16 cellular contexts compared by ENCODE assay signal in genomic region chr21:44895859-44896258, GRCh38. TPM values are rescaled to one million over a fixed set of nuclear protein-coding genes. Genes with fewer than 3 reads are reported as not detected.
DNase-seq lines count a peak whose midpoint lies in the region; ATAC-seq, FAIRE-seq and TF ChIP-seq lines count a peak whose summit lies in the region.
"Had no signal": no experiment of that assay in that cellular context is flagged by ENCODE, and none has a peak within 500 bp of the region (broad histone marks: within the 10 kb centered on the region; RNA-seq: fewer than 3 reads in every experiment).

No MANE protein-coding gene starts in this region.

- no peaks in the 10 kb centered on the region for H3K9me3 Mint-ChIP-seq in activated T-helper 1 cell treated with anti-CD3 and anti-CD28 coated beads, Interleukin-12 subunit alpha, Interleukin-12 subunit beta, Interleukin-2, Interleukin-4 antibody, amounts not matched to agents 30 ng/mL and 10 ng/mL and 1 ng/mL, durations not matched to agents 14 hours and 24 hours and 36 hours
- H3K9me3 Mint-ChIP-seq: CD8-positive, alpha-beta memory T cell; HFFc6 had no signal

- H3K4me1 ChIP-seq in left ventricle myocardium inferior: no peaks in the 10 kb centered on the region
- H3K4me1 ChIP-seq in HepG2 (ENCODE audit: insufficient read depth, low read length): peaks cover 57% of the 10 kb centered on the region
- H3K4me1 ChIP-seq in body of pancreas: no peaks in the 10 kb centered on the region

- TF ChIP-seq CTCF in left ventricle myocardium inferior (IDR thresholded peaks at IDR 0.05; ENCODE audit: borderline replicate concordance) (no peak), HepG2 (CRISPR knock-in tag; IDR thresholded peaks at IDR 0.05) (no peak), body of pancreas (IDR thresholded peaks at IDR 0.05) (no peak)

- H3K27ac Mint-ChIP-seq in activated T-helper 1 cell treated with anti-CD3 and anti-CD28 coated beads, Interleukin-12 subunit alpha, Interleukin-12 subunit beta, Interleukin-2, Interleukin-4 antibody, amounts not matched to agents 30 ng/mL and 10 ng/mL and 1 ng/mL, durations not matched to agents 14 hours and 24 hours and 36 hours: peak overlapping the region; percentile 52
- H3K27ac Mint-ChIP-seq: B cell, HFFc6 had no signal

- H3K9me3 ChIP-seq in left ventricle myocardium inferior (replicated peaks) (no peaks in the 10 kb centered on the region), HepG2 (ENCODE audit: low read length) (no peaks in the 10 kb centered on the region), body of pancreas (no peaks in the 10 kb centered on the region)

- H3K9ac ChIP-seq in HepG2 (ENCODE audit: insufficient read depth, low read depth, low read length): no peak overlapping the region

- no peak overlapping the region for H3K27ac ChIP-seq in left ventricle myocardium inferior (replicated peaks)
- no peak overlapping the region for H3K27ac ChIP-seq in HepG2 (ENCODE audit: extremely low read length, insufficient read depth, low read length)
- no peak overlapping the region for H3K27ac ChIP-seq in body of pancreas

- H3K27me3 ChIP-seq in left ventricle myocardium inferior (ENCODE audit: low read depth) (peaks cover 48% of the 10 kb centered on the region), HepG2 (ENCODE audit: control insufficient read depth in 1 of 2, insufficient read depth in 2 of 2, low read length in 2 of 2) (peaks cover 3 to 7% of the 10 kb centered on the region in 2 experiments; a peak in 2 of 5 replicates), body of pancreas (no peaks in the 10 kb centered on the region)

- H3K4me1 Mint-ChIP-seq in activated T-helper 1 cell treated with anti-CD3 and anti-CD28 coated beads, Interleukin-12 subunit alpha, Interleukin-12 subunit beta, Interleukin-2, Interleukin-4 antibody, amounts not matched to agents 30 ng/mL and 10 ng/mL and 1 ng/mL, durations not matched to agents 14 hours and 24 hours and 36 hours (ENCODE audit: low read depth): peaks cover 7% of the 10 kb centered on the region

- no peak overlapping the region for H3K4me2 ChIP-seq in HepG2 (ENCODE audit: low read depth, low read length)

- no peak for FAIRE-seq in HepG2 (lab: Jason Lieb, UNC)

- 79% methylated on average over 7 of the region's 11 CpGs for WGBS in HepG2 (ENCODE audit: low lambda C conversion rate)
- WGBS in body of pancreas, 2 donors: 72 to 77% methylated on average over 10 to 11 of the region's 11 CpGs

- H2AFZ ChIP-seq in HepG2 (ENCODE audit: low read length): no peak overlapping the region

- DNase-seq in left ventricle myocardium inferior (peak; percentile 9), cardiac septum (ENCODE audit: low spot score) (no peak), HepG2 (ENCODE audit: low spot score) (no peak), body of pancreas (no peak), globus pallidus (ENCODE audit: low spot score) (no peak)
- DNase-seq in activated T-helper 1 cell treated with anti-CD3 and anti-CD28 coated beads, Interleukin-12 subunit alpha, Interleukin-12 subunit beta, Interleukin-2, Interleukin-4 antibody, amounts not matched to agents 30 ng/mL and 10 ng/mL and 1 ng/mL, durations not matched to agents 14 hours and 24 hours and 36 hours (ENCODE audit: low spot score): no peak
- DNase-seq: DND-41, GDM1, GOT3, HFFc6, MM.1S, NCI-H1105 treated with DMSO at 0.1 percent for 48 hours, NCI-H2029 treated with DMSO at 0.1 percent for 48 hours had no signal

- no TSS peak for BruUV-seq in HepG2 (replicated peaks; lab: Mats Ljungman, UMichigan)

- TF ChIP-seq RAD21 in HepG2 (CRISPR knock-in tag; IDR thresholded peaks at IDR 0.05): no peak

- no peaks in the 10 kb centered on the region for H4K20me1 ChIP-seq in HepG2 (ENCODE audit: insufficient read depth, low read length)

- H3K36me3 ChIP-seq in left ventricle myocardium inferior (no peaks in the 10 kb centered on the region), HepG2 (replicated peaks in 1 of 2; ENCODE audit: control insufficient read depth in 1 of 2, insufficient read depth in 2 of 2, low read length in 2 of 2) (no peaks in the 10 kb centered on the region), body of pancreas (replicated peaks in 1 of 2; ENCODE audit: insufficient read depth in 1 of 2, low read depth in 2 of 2) (no peaks in the 10 kb centered on the region)

- intact Hi-C loops in left ventricle myocardium inferior (cut with micrococcal nuclease): no loop called here
- intact Hi-C loops in cardiac septum (cut with DNase I): no loop called here
- intact Hi-C loops in activated T-helper 1 cell treated with anti-CD3 and anti-CD28 coated beads, Interleukin-12 subunit alpha, Interleukin-12 subunit beta, Interleukin-2, Interleukin-4 antibody, amounts not matched to agents 30 ng/mL and 10 ng/mL and 1 ng/mL, durations not matched to agents 14 hours and 24 hours and 36 hours (cut with micrococcal nuclease): no loop called here
- intact Hi-C loops in HepG2 (cut with micrococcal nuclease; ENCODE audit: unreplicated experiment): no loop called here
- intact Hi-C loops in body of pancreas (cut with DNase I): no loop called here

- CTCF ChIA-PET in HepG2 (lab: Yijun Ruan, JAX; ENCODE audit: low intra/inter-chr PET ratio, low total read pairs): no interaction called here

- no peaks in the 10 kb centered on the region for H3K79me2 ChIP-seq in HepG2 (ENCODE audit: insufficient read depth, low read length)

- TF ChIP-seq EP300 in HepG2 (IDR thresholded peaks at IDR 0.05; ENCODE audit: low read depth in 2 of 2, low read length in 2 of 2): no peak
- no peak for TF ChIP-seq EP300 in HepG2 (CRISPR knock-in tag; IDR thresholded peaks at IDR 0.05; ENCODE audit: borderline replicate concordance)

- peaks cover 26% of the 10 kb centered on the region for H3K36me3 Mint-ChIP-seq in activated T-helper 1 cell treated with anti-CD3 and anti-CD28 coated beads, Interleukin-12 subunit alpha, Interleukin-12 subunit beta, Interleukin-2, Interleukin-4 antibody, amounts not matched to agents 30 ng/mL and 10 ng/mL and 1 ng/mL, durations not matched to agents 14 hours and 24 hours and 36 hours (ENCODE audit: low read depth)

- H3K27me3 Mint-ChIP-seq in activated T-helper 1 cell treated with anti-CD3 and anti-CD28 coated beads, Interleukin-12 subunit alpha, Interleukin-12 subunit beta, Interleukin-2, Interleukin-4 antibody, amounts not matched to agents 30 ng/mL and 10 ng/mL and 1 ng/mL, durations not matched to agents 14 hours and 24 hours and 36 hours (ENCODE audit: insufficient read depth): no peaks in the 10 kb centered on the region
- H3K27me3 Mint-ChIP-seq: B cell; CD8-positive, alpha-beta memory T cell had no signal

- ATAC-seq in HepG2 (no peak), HG03280 (IDR thresholded peaks at IDR 0.05; ENCODE audit: unreplicated experiment) (no peak), body of pancreas (no peak)

- POLR2A ChIA-PET in HepG2 (lab: Yijun Ruan, JAX): no interaction called here

- in situ Hi-C loops in HepG2 (cut with HindIII; ENCODE audit: extremely low pct_ligation_motif_present, low pct_unique_long_range_greater_than_20kb): no loop called here

- H3K4me3 ChIP-seq in left ventricle myocardium inferior: no peak overlapping the region
- H3K4me3 ChIP-seq in HepG2 (replicated peaks in 1 of 3; ENCODE audit: insufficient read depth in 1 of 3, low read depth in 2 of 3, low read length in 3 of 3): no peak overlapping the region
- H3K4me3 ChIP-seq in body of pancreas: no peak overlapping the region

- TF ChIP-seq POLR2A in HepG2 (IDR thresholded peaks at IDR 0.05; ENCODE audit: insufficient read depth in 1 of 2, low read depth in 2 of 2, low read length in 2 of 2): no peak
- TF ChIP-seq POLR2A in body of pancreas (IDR thresholded peaks at IDR 0.05): no peak

- H3K4me3 Mint-ChIP-seq in activated T-helper 1 cell treated with anti-CD3 and anti-CD28 coated beads, Interleukin-12 subunit alpha, Interleukin-12 subunit beta, Interleukin-2, Interleukin-4 antibody, amounts not matched to agents 30 ng/mL and 10 ng/mL and 1 ng/mL, durations not matched to agents 14 hours and 24 hours and 36 hours: no peak overlapping the region
- H3K4me3 Mint-ChIP-seq: B cell; CD8-positive, alpha-beta memory T cell; HFFc6 had no signal

RNA-seq across cellular contexts. Expression of gene PTTG1IP, which starts 22.4 kb away (rescaled TPM):
- total RNA-seq in left ventricle myocardium inferior (171 TPM), cardiac septum (194 TPM), HepG2 (2016; rRNA removed; fragmentation: Illumina TruSeq; extraction: Trizol) (89.4 and 161 TPM in 2 replicates), body of pancreas (100 to 1,000 TPM in 1 of 2 donors, 10 to 100 TPM in 1; 71.5 to 106 TPM)
- total RNA-seq in activated T-helper 1 cell treated with anti-CD3 and anti-CD28 coated beads, Interleukin-12 subunit alpha, Interleukin-12 subunit beta, Interleukin-2, Interleukin-4 antibody, amounts not matched to agents 30 ng/mL and 10 ng/mL and 1 ng/mL, durations not matched to agents 14 hours and 24 hours and 36 hours: 46.7 and 48.7 TPM in 2 replicates
- total RNA-seq in HepG2 (2016; cell fraction: cytosol; rRNA removed; fragmentation: Illumina TruSeq; extraction: Trizol; ENCODE audit: low read depth): 42.7 and 52.7 TPM in 2 replicates
- 93.0 and 159 TPM in 2 replicates for total RNA-seq in HepG2 (2016; cell fraction: insoluble cytoplasmic fraction; rRNA removed; fragmentation: Illumina TruSeq; extraction: Trizol)
- total RNA-seq in HepG2 (2016; cell fraction: membrane; rRNA removed; fragmentation: Illumina TruSeq; extraction: Trizol): 72.6 and 73.1 TPM in 2 replicates
- 137 and 161 TPM in 2 replicates for total RNA-seq in HepG2 (2016; cell fraction: nucleus; rRNA removed; fragmentation: Illumina TruSeq; extraction: Trizol)
- 700 and 734 TPM in 2 replicates for polyA plus RNA-seq in HepG2 (2011; rRNA removed)
- polyA plus RNA-seq in HepG2 (2011; cell fraction: cytosol; rRNA removed): 548 and 662 TPM in 2 replicates
- 529 and 555 TPM in 2 replicates for polyA plus RNA-seq in HepG2 (2011; cell fraction: nucleus; rRNA removed)
- polyA plus RNA-seq in HepG2 (2012): 435 and 453 TPM in 2 replicates
- 22.2 and 24.3 TPM in 2 replicates for polyA plus RNA-seq in HepG2 (2016; cell fraction: cytosol; fragmentation: Illumina TruSeq; extraction: Trizol; ENCODE audit: low read depth)
- polyA plus RNA-seq in HepG2 (2016; cell fraction: insoluble cytoplasmic fraction; fragmentation: Illumina TruSeq; extraction: Trizol; ENCODE audit: low read depth): 90.0 and 95.3 TPM in 2 replicates
- 47.9 and 49.9 TPM in 2 replicates for polyA plus RNA-seq in HepG2 (2016; cell fraction: membrane; fragmentation: Illumina TruSeq; extraction: Trizol; ENCODE audit: low read depth)
- polyA plus RNA-seq in HepG2 (2016; cell fraction: nucleus; fragmentation: Illumina TruSeq; extraction: Trizol; ENCODE audit: insufficient read depth, low read depth): 267 and 281 TPM in 2 replicates
- 110 and 581 TPM in 2 replicates for polyA minus RNA-seq in HepG2 (2011; rRNA and poly(A)+ RNA removed; ENCODE audit: low replicate concordance)
- 491 and 595 TPM in 2 replicates for polyA minus RNA-seq in HepG2 (2011; cell fraction: cytosol; rRNA and poly(A)+ RNA removed)
- polyA minus RNA-seq in HepG2 (2011; cell fraction: nucleus; rRNA and poly(A)+ RNA removed): 203 and 242 TPM in 2 replicates

RNA-seq across cellular contexts. Expression of gene ITGB2, which starts 24.8 kb away (rescaled TPM):
- 18.6 TPM for total RNA-seq in left ventricle myocardium inferior
- 11.5 TPM for total RNA-seq in cardiac septum
- 292 and 294 TPM in 2 replicates for total RNA-seq in activated T-helper 1 cell treated with anti-CD3 and anti-CD28 coated beads, Interleukin-12 subunit alpha, Interleukin-12 subunit beta, Interleukin-2, Interleukin-4 antibody, amounts not matched to agents 30 ng/mL and 10 ng/mL and 1 ng/mL, durations not matched to agents 14 hours and 24 hours and 36 hours
- total RNA-seq in HepG2 (2016; rRNA removed; fragmentation: Illumina TruSeq; extraction: Trizol): 1.6 and 4.2 TPM in 2 replicates
- total RNA-seq in HepG2 (2016; cell fraction: cytosol; rRNA removed; fragmentation: Illumina TruSeq; extraction: Trizol; ENCODE audit: low read depth): 0.71 and 0.91 TPM in 2 replicates
- 2.3 and 3.5 TPM in 2 replicates for total RNA-seq in HepG2 (2016; cell fraction: insoluble cytoplasmic fraction; rRNA removed; fragmentation: Illumina TruSeq; extraction: Trizol)
- total RNA-seq in HepG2 (2016; cell fraction: membrane; rRNA removed; fragmentation: Illumina TruSeq; extraction: Trizol): 1.2 and 1.9 TPM in 2 replicates
- 6.5 and 6.6 TPM in 2 replicates for total RNA-seq in HepG2 (2016; cell fraction: nucleus; rRNA removed; fragmentation: Illumina TruSeq; extraction: Trizol)
- 18.0 and 26.4 TPM in 2 replicates for polyA plus RNA-seq in HepG2 (2011; rRNA removed)
- polyA plus RNA-seq in HepG2 (2011; cell fraction: cytosol; rRNA removed): 22.3 and 25.2 TPM in 2 replicates
- polyA plus RNA-seq in HepG2 (2011; cell fraction: nucleus; rRNA removed): 63.6 and 64.3 TPM in 2 replicates
- 28.1 and 37.9 TPM in 2 replicates for polyA plus RNA-seq in HepG2 (2012)
- polyA plus RNA-seq in HepG2 (2016; cell fraction: cytosol; fragmentation: Illumina TruSeq; extraction: Trizol; ENCODE audit: low read depth): 0.53 and 1.0 TPM in 2 replicates
- 2.2 and 2.5 TPM in 2 replicates for polyA plus RNA-seq in HepG2 (2016; cell fraction: insoluble cytoplasmic fraction; fragmentation: Illumina TruSeq; extraction: Trizol; ENCODE audit: low read depth)
- polyA plus RNA-seq in HepG2 (2016; cell fraction: membrane; fragmentation: Illumina TruSeq; extraction: Trizol; ENCODE audit: low read depth): 1.3 and 1.5 TPM in 2 replicates
- polyA plus RNA-seq in HepG2 (2016; cell fraction: nucleus; fragmentation: Illumina TruSeq; extraction: Trizol; ENCODE audit: insufficient read depth, low read depth): 5.9 and 7.0 TPM in 2 replicates
- 1.4 and 26.8 TPM in 2 replicates for polyA minus RNA-seq in HepG2 (2011; rRNA and poly(A)+ RNA removed; ENCODE audit: low replicate concordance)
- 11.9 and 12.6 TPM in 2 replicates for polyA minus RNA-seq in HepG2 (2011; cell fraction: cytosol; rRNA and poly(A)+ RNA removed)
- polyA minus RNA-seq in HepG2 (2011; cell fraction: nucleus; rRNA and poly(A)+ RNA removed): 10.0 and 14.7 TPM in 2 replicates
- 10 to 100 TPM; 17.8 to 23.3 TPM for total RNA-seq in body of pancreas

RNA-seq across cellular contexts. Expression of gene SLX9, which starts 44.0 kb away (rescaled TPM):
- total RNA-seq in left ventricle myocardium inferior: 70.7 TPM
- 35.8 TPM for total RNA-seq in cardiac septum
- total RNA-seq in activated T-helper 1 cell treated with anti-CD3 and anti-CD28 coated beads, Interleukin-12 subunit alpha, Interleukin-12 subunit beta, Interleukin-2, Interleukin-4 antibody, amounts not matched to agents 30 ng/mL and 10 ng/mL and 1 ng/mL, durations not matched to agents 14 hours and 24 hours and 36 hours: 83.4 and 84.7 TPM in 2 replicates
- total RNA-seq in HepG2 (2016; rRNA removed; fragmentation: Illumina TruSeq; extraction: Trizol): 47.1 and 51.5 TPM in 2 replicates
- total RNA-seq in HepG2 (2016; cell fraction: cytosol; rRNA removed; fragmentation: Illumina TruSeq; extraction: Trizol; ENCODE audit: low read depth): 43.4 and 50.9 TPM in 2 replicates
- total RNA-seq in HepG2 (2016; cell fraction: insoluble cytoplasmic fraction; rRNA removed; fragmentation: Illumina TruSeq; extraction: Trizol): 51.9 and 55.4 TPM in 2 replicates
- total RNA-seq in HepG2 (2016; cell fraction: membrane; rRNA removed; fragmentation: Illumina TruSeq; extraction: Trizol): 31.2 and 37.8 TPM in 2 replicates
- total RNA-seq in HepG2 (2016; cell fraction: nucleus; rRNA removed; fragmentation: Illumina TruSeq; extraction: Trizol): 17.3 and 20.5 TPM in 2 replicates
- polyA plus RNA-seq in HepG2 (2011; rRNA removed): 21.0 and 22.6 TPM in 2 replicates
- polyA plus RNA-seq in HepG2 (2011; cell fraction: cytosol; rRNA removed): 32.4 and 47.0 TPM in 2 replicates
- 22.9 and 26.2 TPM in 2 replicates for polyA plus RNA-seq in HepG2 (2011; cell fraction: nucleus; rRNA removed)
- polyA plus RNA-seq in HepG2 (2012): 22.9 TPM in 2 replicates
- 43.3 and 45.1 TPM in 2 replicates for polyA plus RNA-seq in HepG2 (2016; cell fraction: cytosol; fragmentation: Illumina TruSeq; extraction: Trizol; ENCODE audit: low read depth)
- 53.9 and 57.5 TPM in 2 replicates for polyA plus RNA-seq in HepG2 (2016; cell fraction: insoluble cytoplasmic fraction; fragmentation: Illumina TruSeq; extraction: Trizol; ENCODE audit: low read depth)
- polyA plus RNA-seq in HepG2 (2016; cell fraction: membrane; fragmentation: Illumina TruSeq; extraction: Trizol; ENCODE audit: low read depth): 27.6 and 29.8 TPM in 2 replicates
- polyA plus RNA-seq in HepG2 (2016; cell fraction: nucleus; fragmentation: Illumina TruSeq; extraction: Trizol; ENCODE audit: insufficient read depth, low read depth): 35.4 and 41.4 TPM in 2 replicates
- 14.1 and 17.2 TPM in 2 replicates for polyA minus RNA-seq in HepG2 (2011; rRNA and poly(A)+ RNA removed; ENCODE audit: low replicate concordance)
- polyA minus RNA-seq in HepG2 (2011; cell fraction: cytosol; rRNA and poly(A)+ RNA removed): 15.8 and 22.1 TPM in 2 replicates
- 5.8 and 8.6 TPM in 2 replicates for polyA minus RNA-seq in HepG2 (2011; cell fraction: nucleus; rRNA and poly(A)+ RNA removed)
- 1 to 10 TPM; 5.6 to 9.3 TPM for total RNA-seq in body of pancreas

Comparison
In these comparisons a context has a peak if more than half of its experiments do, and no peak if none do; other contexts are left out.
1. RNA of gene ITGB2, which starts 24.8 kb away (total RNA-seq): 292 to 294 TPM in activated T-helper 1 cell treated with anti-CD3 and anti-CD28 coated beads, Interleukin-12 subunit alpha, Interleukin-12 subunit beta, Interleukin-2, Interleukin-4 antibody, amounts not matched to agents 30 ng/mL and 10 ng/mL and 1 ng/mL, durations not matched to agents 14 hours and 24 hours and 36 hours; 17.8 to 23.3 TPM in body of pancreas, 18.6 TPM in left ventricle myocardium inferior (single experiment), 11.5 TPM in cardiac septum (single experiment) and 0.71 to 6.6 TPM in HepG2; every median in the first group is over 10 times any median in the second.